11 cellular contexts compared by ENCODE assay signal in the genomic region with DNA sequence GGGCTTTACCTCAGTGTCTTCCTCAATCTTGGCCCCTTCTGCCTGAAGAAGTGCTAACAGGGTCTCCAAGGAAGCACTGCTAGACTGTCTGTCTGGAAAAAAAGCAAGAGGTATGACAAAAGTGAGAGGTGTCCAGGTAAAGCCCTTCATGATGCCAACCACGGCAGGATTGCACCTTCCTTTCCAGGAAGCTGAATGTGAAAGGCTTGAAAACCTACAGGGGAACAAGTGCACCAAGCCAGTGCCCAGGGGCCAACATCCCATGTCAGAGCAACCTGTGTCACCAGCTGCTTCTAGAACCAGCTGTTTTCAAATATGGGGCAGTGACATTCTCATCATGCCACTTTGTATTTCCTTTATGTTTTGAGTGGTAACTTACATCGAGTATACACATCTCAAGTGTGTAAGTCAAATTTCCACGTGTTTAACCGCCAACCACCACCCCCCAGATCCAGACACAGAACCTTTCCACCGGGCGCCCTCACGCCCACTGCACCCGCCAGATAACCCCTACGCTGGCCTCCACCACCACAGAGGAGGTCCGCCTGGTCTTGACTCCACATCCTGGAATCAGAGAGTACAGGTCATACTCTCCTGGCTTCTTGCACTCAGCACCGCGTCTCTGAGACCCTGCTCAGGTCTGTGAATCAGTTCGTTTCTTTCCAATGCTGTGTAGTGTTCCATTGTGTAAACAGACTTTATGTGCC. TPM values are rescaled to one million over a fixed set of nuclear protein-coding genes. Genes with fewer than 3 reads are reported as not detected.
DNase-seq lines count a peak whose midpoint lies in the region; ATAC-seq and TF ChIP-seq lines count a peak whose summit lies in the region.
"Had no signal": no experiment of that assay in that cellular context is flagged by ENCODE, and none has a peak within 500 bp of the region (broad histone marks: within the 10 kb centered on the region; RNA-seq: fewer than 3 reads in every experiment).

No MANE protein-coding gene starts in this region.

- peaks cover 41% of the 10 kb centered on the region for H3F3A ChIP-seq in MM.1S (ENCODE audit: insufficient read depth, low read length)

- no peak for TF ChIP-seq CTCF in Peyer's patch (IDR thresholded peaks at IDR 0.05)
- no peak for TF ChIP-seq CTCF in brain (conservative IDR thresholded peaks at IDR 0.05)
- TF ChIP-seq CTCF in lower lobe of right lung (IDR thresholded peaks at IDR 0.05) = no peak
- no peak for TF ChIP-seq CTCF in MM.1S (IDR thresholded peaks at IDR 0.05; ENCODE audit: low read length)

- no peak overlapping the region for H2AFZ ChIP-seq in MM.1S (ENCODE audit: low read length)

- peaks cover 0 to 61% (median 0%) of the 10 kb centered on the region in 3 donors for H3K36me3 ChIP-seq in Peyer's patch
- peaks cover 70% of the 10 kb centered on the region for H3K36me3 ChIP-seq in lower lobe of right lung
- peaks cover 0 to 57% (median 44%) of the 10 kb centered on the region in 5 donors for H3K36me3 ChIP-seq in subcutaneous abdominal adipose tissue (ENCODE audit: control insufficient read depth in 5 of 5, insufficient read depth in 5 of 5, low read length in 5 of 5)
- H3K36me3 ChIP-seq in MM.1S (replicated peaks; ENCODE audit: insufficient read depth, low read length) = peaks cover 4% of the 10 kb centered on the region; the same call in 1 of the 2 replicates

- no peak for TF ChIP-seq POLR2A in Peyer's patch (IDR thresholded peaks at IDR 0.05)

- peaks cover 80% of the 10 kb centered on the region for H3K79me2 ChIP-seq in MM.1S (ENCODE audit: low read length)

- no peaks in the 10 kb centered on the region for H3K9me2 ChIP-seq in MM.1S (replicated peaks; ENCODE audit: insufficient read depth, low read length)

- no peaks in the 10 kb centered on the region for H3K27me3 Mint-ChIP-seq in brain

- no peak overlapping the region for H3K4me3 Mint-ChIP-seq in brain
- H3K4me3 Mint-ChIP-seq: activated CD4-positive, alpha-beta T cell treated with anti-CD3 and anti-CD28 coated beads, Interleukin-2, amount 10 ng/mL, durations not matched to agents 24 days and 14 days had no signal

- H3K9me3 ChIP-seq in Peyer's patch = no peaks in the 10 kb centered on the region
- no peaks in the 10 kb centered on the region for H3K9me3 ChIP-seq in lower lobe of right lung
- no peaks in the 10 kb centered on the region for H3K9me3 ChIP-seq in subcutaneous abdominal adipose tissue (ENCODE audit: control insufficient read depth in 5 of 5, low read length in 5 of 5)
- no peaks in the 10 kb centered on the region for H3K9me3 ChIP-seq in MM.1S (replicated peaks; ENCODE audit: insufficient read depth, low read length)

- H3K4me2 ChIP-seq in MM.1S (ENCODE audit: low read depth, low read length) = no peak overlapping the region

- no peaks in the 10 kb centered on the region for H3K9me3 Mint-ChIP-seq in brain
- H3K9me3 Mint-ChIP-seq: activated CD4-positive, alpha-beta T cell treated with anti-CD3 and anti-CD28 coated beads, Interleukin-2, amount 10 ng/mL, durations not matched to agents 24 days and 14 days had no signal

- H4K20me1 ChIP-seq in MM.1S (ENCODE audit: insufficient read depth, low read length) = no peaks in the 10 kb centered on the region

- H3K4me1 Mint-ChIP-seq in brain = peaks cover 49% of the 10 kb centered on the region

- intact Hi-C loops in lower lobe of right lung (cut with DNase I) = no loop called here

- no peak overlapping the region for H3K9ac ChIP-seq in subcutaneous abdominal adipose tissue (ENCODE audit: low read length in 5 of 5)
- H3K9ac ChIP-seq in MM.1S (ENCODE audit: low read length) = no peak overlapping the region

- DNase-seq in Peyer's patch = peak in 1 of 3 donors; percentile 40
- no peak for DNase-seq in lower lobe of right lung
- DNase-seq in NCI-H146 treated with DMSO at 0.1 percent for 48 hours (lab: John Stamatoyannopoulos, UW; ENCODE audit: unreplicated experiment) = no peak
- no peak for DNase-seq in MM.1S
- no peak for DNase-seq in NAMALWA (ENCODE audit: low spot score)
- DNase-seq: activated CD4-positive, alpha-beta T cell treated with anti-CD3 and anti-CD28 coated beads, Interleukin-2, amount 10 ng/mL, durations not matched to agents 24 days and 14 days; cortex of kidney; foreskin melanocyte; stimulated activated CD4-positive, alpha-beta T cell treated with anti-CD3 and anti-CD28 coated beads, Interleukin-4, amount 100 ng/mL, for 24 hours had no signal

- H3K27me3 ChIP-seq in Peyer's patch = no peaks in the 10 kb centered on the region
- H3K27me3 ChIP-seq in lower lobe of right lung (ENCODE audit: low read depth) = no peaks in the 10 kb centered on the region
- H3K27me3 ChIP-seq in subcutaneous abdominal adipose tissue (ENCODE audit: control insufficient read depth in 5 of 5, insufficient read depth in 4 of 5, low read length in 5 of 5) = no peaks in the 10 kb centered on the region
- no peaks in the 10 kb centered on the region for H3K27me3 ChIP-seq in MM.1S (replicated peaks; ENCODE audit: insufficient read depth, low read length)

- no peak overlapping the region for H3K4me3 ChIP-seq in Peyer's patch
- H3K4me3 ChIP-seq in lower lobe of right lung = no peak overlapping the region
- H3K4me3 ChIP-seq in subcutaneous abdominal adipose tissue (ENCODE audit: low read depth in 1 of 5, low read length in 5 of 5) = no peak overlapping the region
- H3K4me3 ChIP-seq in MM.1S (ENCODE audit: low read length) = no peak overlapping the region

- peak overlapping the region in 3 of 5 experiments; percentile 5 to 99 (median 62) for H3K27ac Mint-ChIP-seq in brain
- H3K27ac Mint-ChIP-seq: activated CD4-positive, alpha-beta T cell treated with anti-CD3 and anti-CD28 coated beads, Interleukin-2, amount 10 ng/mL, durations not matched to agents 24 days and 14 days had no signal

- peaks cover 45% of the 10 kb centered on the region for H3K36me3 Mint-ChIP-seq in brain

- H3K27ac ChIP-seq in Peyer's patch (peak overlapping the region in 3 of 4 donors; percentile 64 to 88 (median 81)), lower lobe of right lung (peak overlapping the region; percentile 46), subcutaneous abdominal adipose tissue (ENCODE audit: low read depth, low read length) (peak overlapping the region; percentile 37), MM.1S (ENCODE audit: low read length) (no peak overlapping the region)

- H3K4me1 ChIP-seq in Peyer's patch (peaks cover 13 to 69% (median 27%) of the 10 kb centered on the region in 4 donors), lower lobe of right lung (peaks cover 66% of the 10 kb centered on the region), subcutaneous abdominal adipose tissue (ENCODE audit: control insufficient read depth in 5 of 5, insufficient read depth in 5 of 5, low read length in 5 of 5) (peaks cover 19 to 86% (median 49%) of the 10 kb centered on the region in 5 donors), MM.1S (ENCODE audit: low read length) (peaks cover 21% of the 10 kb centered on the region)

- no peak for ATAC-seq in lower lobe of right lung

RNA-seq across cellular contexts. Expression of gene VPS37B, which starts 27.3 kb away (rescaled TPM):
- total RNA-seq in Peyer's patch (10 to 100 TPM; 49.5 to 92.8 (median 58.4) TPM), lower lobe of right lung (34.5 TPM)
- 17.2 TPM for polyA plus RNA-seq in brain (ENCODE audit: insufficient read depth, low read depth, low replicate concordance)

RNA-seq across cellular contexts. Expression of gene HIP1R, which starts 33.4 kb away (rescaled TPM):
- total RNA-seq in Peyer's patch (100 to 1,000 TPM; 208 to 265 (median 238) TPM), lower lobe of right lung (28.2 TPM)
- polyA plus RNA-seq in brain (ENCODE audit: insufficient read depth, low read depth, low replicate concordance) = 66.9 TPM
